1 cellular context compared by ENCODE assay signal in the genomic region with DNA sequence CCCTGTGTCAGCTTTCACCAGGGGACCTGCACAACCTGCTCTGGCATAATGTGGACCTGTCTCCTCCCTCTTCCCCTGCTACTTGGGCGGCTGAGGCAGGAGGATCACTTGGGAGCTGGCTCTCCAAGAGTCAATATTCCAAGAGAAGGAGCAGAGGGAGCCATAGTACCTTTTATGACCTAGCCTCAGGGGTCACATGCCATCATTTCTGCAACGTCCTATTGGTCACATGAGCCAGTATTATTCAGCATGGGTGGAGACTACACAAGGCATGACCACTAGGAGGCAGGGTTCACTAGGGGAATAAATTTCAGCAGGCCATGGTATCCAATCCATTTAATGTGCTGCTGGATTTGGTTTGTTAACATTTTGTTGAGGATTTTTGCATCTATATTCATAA.
A peak's percentile ranks its signal among the peaks of the same experiment; 100 is the strongest.
TF ChIP-seq lines count a peak whose summit lies in the region.

No MANE protein-coding gene starts in this region.

TF ChIP-seq in IMR-90, 13 proteins besides CTCF, POLR2A, EP300 and RAD21:
- TF ChIP-seq CEBPB (IDR thresholded peaks at IDR 0.05; ENCODE audit: low read depth, low read length) (no peak), USF2 (IDR thresholded peaks at IDR 0.05; ENCODE audit: low read depth, low read length) (peak; percentile 82)
